In genomic region chr7:128387663-128388485, GRCh38 we compare ENCODE assay signal across 8 cellular contexts. TPM values are rescaled to one million over a fixed set of nuclear protein-coding genes. Genes with fewer than 3 reads are reported as not detected.
DNase-seq lines count a peak whose midpoint lies in the region; ATAC-seq and TF ChIP-seq lines count a peak whose summit lies in the region.

No MANE protein-coding gene starts in this region.

- no peak overlapping the region for H3K27ac Mint-ChIP-seq in activated CD8-positive, alpha-beta memory T cell treated with anti-CD3 and anti-CD28 coated beads, Interleukin-2, amount 10 ng/mL, durations not matched to agents 7 days and 5 days
- peak overlapping the region in 1 of 6 donors; percentile 79 for H3K27ac Mint-ChIP-seq in naive B cell
- no peak overlapping the region for H3K27ac Mint-ChIP-seq in stimulated activated memory B cell treated with anti-CD40 and anti-IgM and Interleukin-4, amounts not matched to agents 10 μg/mL and 1 μg/mL and 100 μg/mL, for 72 hours

- POLR2A ChIA-PET in AG04449 (lab: Yijun Ruan, JAX) = interaction anchor here (0.9 to 2.3 kb wide), 4 partner anchors 16 to 68 kb away, joined by 3 to 9 read pairs (median 3); partner anchors contain the start of gene HILPDA

- no peaks in the 10 kb centered on the region for H3K9me3 Mint-ChIP-seq in activated CD8-positive, alpha-beta memory T cell treated with anti-CD3 and anti-CD28 coated beads, Interleukin-2, amount 10 ng/mL, durations not matched to agents 7 days and 5 days (ENCODE audit: low read depth)
- H3K9me3 Mint-ChIP-seq in naive B cell = peaks cover 0 to 2% (median 0%) of the 10 kb centered on the region in 7 donors
- H3K9me3 Mint-ChIP-seq in stimulated activated memory B cell treated with anti-CD40 and anti-IgM and Interleukin-4, amounts not matched to agents 10 μg/mL and 1 μg/mL and 100 μg/mL, for 72 hours = no peaks in the 10 kb centered on the region

- TF ChIP-seq CTCF in AG04449 (IDR thresholded peaks at IDR 0.05; ENCODE audit: insufficient read depth, low read length, missing control alignments) (peak; percentile 89), epithelial cell of esophagus (IDR thresholded peaks at IDR 0.05; ENCODE audit: insufficient read depth, low read depth, low read length, missing control alignments) (peak; percentile 92)

- no peaks in the 10 kb centered on the region for H3K4me1 Mint-ChIP-seq in activated CD8-positive, alpha-beta memory T cell treated with anti-CD3 and anti-CD28 coated beads, Interleukin-2, amount 10 ng/mL, durations not matched to agents 7 days and 5 days
- peaks cover 0 to 9% (median 7%) of the 10 kb centered on the region in 3 donors for H3K4me1 Mint-ChIP-seq in naive B cell
- peaks cover 9% of the 10 kb centered on the region for H3K4me1 Mint-ChIP-seq in stimulated activated memory B cell treated with anti-CD40 and anti-IgM and Interleukin-4, amounts not matched to agents 10 μg/mL and 1 μg/mL and 100 μg/mL, for 72 hours

- H3K36me3 Mint-ChIP-seq in activated CD8-positive, alpha-beta memory T cell treated with anti-CD3 and anti-CD28 coated beads, Interleukin-2, amount 10 ng/mL, durations not matched to agents 7 days and 5 days = no peaks in the 10 kb centered on the region
- no peaks in the 10 kb centered on the region for H3K36me3 Mint-ChIP-seq in naive B cell
- H3K36me3 Mint-ChIP-seq in stimulated activated memory B cell treated with anti-CD40 and anti-IgM and Interleukin-4, amounts not matched to agents 10 μg/mL and 1 μg/mL and 100 μg/mL, for 72 hours = no peaks in the 10 kb centered on the region

- TF ChIP-seq POLR2A in GM18505 (IDR thresholded peaks at IDR 0.05; ENCODE audit: borderline replicate concordance, extremely low read depth, insufficient read depth, insufficient read length) = no peak

- DNase-seq in AG04449 (ENCODE audit: low read depth, low spot score) (no peak), NCI-H82 (lab: John Stamatoyannopoulos, UW) (peak; percentile 88), epithelial cell of esophagus (ENCODE audit: low read depth) (peak; percentile 58), naive B cell (peak; percentile 43)
- peak; percentile 77 for DNase-seq in activated CD8-positive, alpha-beta memory T cell treated with anti-CD3 and anti-CD28 coated beads, Interleukin-2, amount 10 ng/mL, durations not matched to agents 7 days and 5 days

- CTCF ChIA-PET in AG04449 (lab: Yijun Ruan, JAX) = interaction anchor here (0.7 to 13.2 kb wide), 26 partner anchors 11 to 1585 kb away, joined by 3 to 690 read pairs (median 4); partner anchors contain the start of genes IMPDH1 and RBM28
- CTCF ChIA-PET in activated CD8-positive, alpha-beta memory T cell treated with anti-CD3 and anti-CD28 coated beads, Interleukin-2, amount 10 ng/mL, durations not matched to agents 7 days and 5 days (lab: Charles Lee) = interaction anchor here (0.5 to 7.6 kb wide), 31 partner anchors 10 to 474 kb away, joined by 3 to 191 read pairs (median 5); partner anchors contain the start of genes HILPDA, IMPDH1 and RBM28

- H3K4me3 ChIP-seq in AG04449 (ENCODE audit: low read depth, low read length) (no peak overlapping the region), epithelial cell of esophagus (ENCODE audit: low read length) (no peak overlapping the region)

- H3K27me3 Mint-ChIP-seq in activated CD8-positive, alpha-beta memory T cell treated with anti-CD3 and anti-CD28 coated beads, Interleukin-2, amount 10 ng/mL, durations not matched to agents 7 days and 5 days = no peaks in the 10 kb centered on the region
- no peaks in the 10 kb centered on the region for H3K27me3 Mint-ChIP-seq in naive B cell
- no peaks in the 10 kb centered on the region for H3K27me3 Mint-ChIP-seq in stimulated activated memory B cell treated with anti-CD40 and anti-IgM and Interleukin-4, amounts not matched to agents 10 μg/mL and 1 μg/mL and 100 μg/mL, for 72 hours

- no peak overlapping the region for H3K4me3 Mint-ChIP-seq in activated CD8-positive, alpha-beta memory T cell treated with anti-CD3 and anti-CD28 coated beads, Interleukin-2, amount 10 ng/mL, durations not matched to agents 7 days and 5 days
- H3K4me3 Mint-ChIP-seq in naive B cell = no peak overlapping the region
- no peak overlapping the region for H3K4me3 Mint-ChIP-seq in stimulated activated memory B cell treated with anti-CD40 and anti-IgM and Interleukin-4, amounts not matched to agents 10 μg/mL and 1 μg/mL and 100 μg/mL, for 72 hours

- ATAC-seq in GM18505 (IDR thresholded peaks at IDR 0.05; ENCODE audit: unreplicated experiment) (peak; percentile 81), HG03354 (IDR thresholded peaks at IDR 0.05; ENCODE audit: poor library complexity, severe bottlenecking, unreplicated experiment) (peak; percentile 83), naive B cell (ENCODE audit: low read depth in 2 of 2) (peak; percentile 76 to 83)
- peak; percentile 94 for ATAC-seq in activated CD8-positive, alpha-beta memory T cell treated with anti-CD3 and anti-CD28 coated beads, Interleukin-2, amount 10 ng/mL, durations not matched to agents 7 days and 5 days
- ATAC-seq in stimulated activated memory B cell treated with anti-CD40 and anti-IgM and Interleukin-4, amounts not matched to agents 10 μg/mL and 1 μg/mL and 100 μg/mL, for 72 hours = peak; percentile 66

RNA-seq across cellular contexts. Expression of gene IMPDH1, which starts 21.9 kb away (rescaled TPM):
- 10 to 100 TPM; 54.1 to 62.8 TPM for total RNA-seq in activated CD8-positive, alpha-beta memory T cell treated with anti-CD3 and anti-CD28 coated beads, Interleukin-2, amount 10 ng/mL, durations not matched to agents 7 days and 5 days
- 10 to 100 TPM; 24.6 to 39.6 (median 26.8) TPM for polyA plus RNA-seq in naive B cell (ENCODE audit: low read depth in 6 of 6)

RNA-seq across cellular contexts. Expression of gene PRRT4, which starts 26.4 kb away (rescaled TPM):
- under 1 TPM in 1 of 2 experiments, not detected in 1; 0.18 TPM for total RNA-seq in activated CD8-positive, alpha-beta memory T cell treated with anti-CD3 and anti-CD28 coated beads, Interleukin-2, amount 10 ng/mL, durations not matched to agents 7 days and 5 days
- polyA plus RNA-seq in naive B cell (ENCODE audit: low read depth in 6 of 6) = not detected

RNA-seq across cellular contexts. Expression of gene RBM28, which starts 44.2 kb away (rescaled TPM):
- total RNA-seq in activated CD8-positive, alpha-beta memory T cell treated with anti-CD3 and anti-CD28 coated beads, Interleukin-2, amount 10 ng/mL, durations not matched to agents 7 days and 5 days = 10 to 100 TPM; 52.6 to 53.6 TPM
- 10 to 100 TPM in 1 of 6 donors, 1 to 10 TPM in 4, under 1 TPM in 1; 0.03 to 10.2 (median 5.5) TPM for polyA plus RNA-seq in naive B cell (ENCODE audit: low read depth in 6 of 6)
